1 cellular context compared by ENCODE assay signal in genomic region chr4:7647932-7648812, GRCh38.
TF ChIP-seq lines count a peak whose summit lies in the region.

No MANE protein-coding gene starts in this region.

TF ChIP-seq in SK-N-SH treated with all-trans-retinoic acid at 6 μM for 48 hours, 23 proteins besides CTCF, POLR2A, EP300 and RAD21 (continued from another document):
- TF ChIP-seq POU6F1 (CRISPR knock-in tag; IDR thresholded peaks at IDR 0.05; ENCODE audit: borderline replicate concordance, low read depth): no peak
- no peak for TF ChIP-seq CREB5 (CRISPR knock-in tag; IDR thresholded peaks at IDR 0.05; ENCODE audit: low read depth)
- no peak for TF ChIP-seq PPARA (CRISPR knock-in tag; IDR thresholded peaks at IDR 0.05; ENCODE audit: borderline replicate concordance)
- no peak for TF ChIP-seq TSHZ2 (CRISPR knock-in tag; IDR thresholded peaks at IDR 0.05)
- no peak for TF ChIP-seq CSRNP3 (CRISPR knock-in tag; IDR thresholded peaks at IDR 0.05)
- no peak for TF ChIP-seq OSR1 (CRISPR knock-in tag; IDR thresholded peaks at IDR 0.05)
- no peak for TF ChIP-seq ZNF565 (CRISPR knock-in tag; conservative IDR thresholded peaks at IDR 0.05; ENCODE audit: low read depth)
